In the genomic region with DNA sequence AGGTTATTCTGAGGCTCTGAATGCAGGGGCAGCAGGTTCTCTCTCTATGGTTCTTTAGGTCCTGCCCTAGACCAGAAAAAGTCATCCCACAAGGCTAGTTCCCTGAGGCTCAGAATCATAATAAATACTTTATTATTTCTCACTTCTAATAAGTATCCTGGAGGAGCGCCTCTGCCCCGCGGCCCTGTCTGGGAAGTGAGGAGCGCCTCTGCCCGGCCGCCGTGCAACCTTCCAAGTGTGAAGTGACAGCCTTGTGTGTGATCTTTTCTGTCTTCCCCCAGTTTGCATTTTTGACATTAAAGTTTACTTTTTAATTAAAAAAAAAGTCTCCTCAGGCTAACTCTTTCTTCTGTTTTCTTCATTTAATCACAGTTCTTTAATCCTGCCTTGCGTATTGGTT, we compare ENCODE assay signal across 37 cellular contexts. TPM values are rescaled to one million over a fixed set of nuclear protein-coding genes. Genes with fewer than 3 reads are reported as not detected.
"Had no signal": no experiment of that assay in that cellular context is flagged by ENCODE, and none has a peak within 500 bp of the region (broad histone marks: within the 10 kb centered on the region; RNA-seq: fewer than 3 reads in every experiment).

No MANE protein-coding gene starts in this region.

- DNase-seq: activated CD4-positive, alpha-beta memory T cell treated with anti-CD3 and anti-CD28 coated beads for 36 hours; activated CD4-positive, alpha-beta T cell treated with anti-CD3 and anti-CD28 coated beads for 36 hours; activated CD4-positive, alpha-beta T cell treated with anti-CD3 and anti-CD28 coated beads, Interleukin-2, amount 10 ng/mL, durations not matched to agents 24 days and 14 days; activated CD4-positive, CD25-positive, alpha-beta regulatory T cell; activated CD4-positive, CD25-positive, alpha-beta regulatory T cell treated with anti-CD3 and anti-CD28 coated beads, Interleukin-2, amount 50 U/mL, for 72 hours; activated CD8-positive, alpha-beta memory T cell treated with anti-CD3 and anti-CD28 coated beads, Interleukin-2, amount 10 ng/mL, durations not matched to agents 7 days and 5 days; activated CD8-positive, alpha-beta memory T cell treated with anti-CD3 and anti-CD28 coated beads, Interleukin-2, amount 50 U/mL, for 4 hours; activated CD8-positive, alpha-beta T cell treated with anti-CD3 and anti-CD28 coated beads, Interleukin-2, amount 10 ng/mL, durations not matched to agents 7 days and 5 days; activated effector memory CD4-positive, alpha-beta T cell treated with anti-CD3 and anti-CD28 coated beads, Interleukin-2, amount 50 U/mL, for 16 hours; activated naive CD4-positive, alpha-beta T cell; activated naive CD4-positive, alpha-beta T cell treated with anti-CD3 and anti-CD28 coated beads, Interleukin-2, amount 10 ng/mL, durations not matched to agents 7 days and 5 days; activated naive CD8-positive, alpha-beta T cell treated with anti-CD3 and anti-CD28 coated beads, Interleukin-2, amount 10 ng/mL, durations not matched to agents 7 days and 5 days; activated T-cell treated with anti-CD3 and anti-CD28 coated beads, Interleukin-2, amount 50 U/mL, for 1 hour; activated T-cell treated with anti-CD3 and anti-CD28 coated beads, Interleukin-2, amount 50 U/mL, for 48 hours; central memory CD4-positive, alpha-beta T cell; effector CD4-positive, alpha-beta T cell; effector memory CD8-positive, alpha-beta T cell; erythroblast; foreskin keratinocyte; gastrocnemius medialis; glutamatergic neuron; heart left ventricle; T-helper 1 cell; T-helper 17 cell; T1000; WERI-Rb-1 had no signal

- H3K36me3 Mint-ChIP-seq: activated naive CD4-positive, alpha-beta T cell treated with anti-CD3 and anti-CD28 coated beads, Interleukin-2, amount 10 ng/mL, durations not matched to agents 7 days and 5 days had no signal

- H3K4me3 Mint-ChIP-seq: activated CD4-positive, alpha-beta memory T cell treated with anti-CD3 and anti-CD28 coated beads for 36 hours; activated CD4-positive, alpha-beta T cell treated with anti-CD3 and anti-CD28 coated beads for 36 hours; activated CD4-positive, alpha-beta T cell treated with anti-CD3 and anti-CD28 coated beads, Interleukin-2, amount 10 ng/mL, durations not matched to agents 24 days and 14 days; activated CD8-positive, alpha-beta memory T cell treated with anti-CD3 and anti-CD28 coated beads, Interleukin-2, amount 10 ng/mL, durations not matched to agents 7 days and 5 days; activated CD8-positive, alpha-beta T cell treated with anti-CD3 and anti-CD28 coated beads, Interleukin-2, amount 10 ng/mL, durations not matched to agents 7 days and 5 days; activated naive CD4-positive, alpha-beta T cell treated with anti-CD3 and anti-CD28 coated beads, Interleukin-2, amount 10 ng/mL, durations not matched to agents 7 days and 5 days; activated naive CD8-positive, alpha-beta T cell treated with anti-CD3 and anti-CD28 coated beads, Interleukin-2, amount 10 ng/mL, durations not matched to agents 7 days and 5 days; activated T-helper 1 cell treated with anti-CD3 and anti-CD28 coated beads, Interleukin-12 subunit alpha, Interleukin-12 subunit beta, Interleukin-2, Interleukin-4 antibody, amounts not matched to agents 30 ng/mL and 10 ng/mL and 1 ng/mL, durations not matched to agents 14 hours and 24 hours and 36 hours; brain; dendritic cell treated with granulocyte-macrophage colony-stimulating factor and Interleukin-4, amounts not matched to agents 40 ng/mL and 50 ng/mL, for 4 days; effector memory CD8-positive, alpha-beta T cell; T-helper 17 cell; T-helper 2 cell treated with Interferon-gamma antibody and Interleukin-4, amounts not matched to agents 5 μg/mL and 100 μg/mL, for 36 hours had no signal

- H3K4me3 ChIP-seq: ascending aorta, breast epithelium, cardiac muscle cell, coronary artery, esophagus muscularis mucosa, gastrocnemius medialis, heart left ventricle had no signal

- H3K9me3 Mint-ChIP-seq: activated CD4-positive, alpha-beta memory T cell treated with anti-CD3 and anti-CD28 coated beads for 36 hours; activated CD4-positive, alpha-beta T cell treated with anti-CD3 and anti-CD28 coated beads, Interleukin-2, amount 10 ng/mL, durations not matched to agents 24 days and 14 days; activated naive CD4-positive, alpha-beta T cell treated with anti-CD3 and anti-CD28 coated beads, Interleukin-2, amount 10 ng/mL, durations not matched to agents 7 days and 5 days; activated naive CD4-positive, alpha-beta T cell treated with anti-CD3 and anti-CD28 coated beads, Interleukin-2, amount 50 U/mL, for 72 hours; activated naive CD8-positive, alpha-beta T cell treated with anti-CD3 and anti-CD28 coated beads, Interleukin-2, amount 10 ng/mL, durations not matched to agents 7 days and 5 days; activated T-helper 1 cell treated with anti-CD3 and anti-CD28 coated beads, Interleukin-12 subunit alpha, Interleukin-12 subunit beta, Interleukin-2, Interleukin-4 antibody, amounts not matched to agents 30 ng/mL and 10 ng/mL and 1 ng/mL, durations not matched to agents 14 hours and 24 hours and 36 hours; activated T-helper 2 cell treated with anti-CD3 and anti-CD28 coated beads, Interferon-gamma antibody, Interleukin-2, Interleukin-4, amounts not matched to agents 10 μg/mL and 5 μg/mL and 100 μg/mL, durations not matched to agents 14 hours and 24 hours and 36 hours; brain; dendritic cell treated with granulocyte-macrophage colony-stimulating factor and Interleukin-4, amounts not matched to agents 40 ng/mL and 50 ng/mL, for 4 days; effector memory CD8-positive, alpha-beta T cell; T-helper 2 cell treated with Interferon-gamma antibody and Interleukin-4, amounts not matched to agents 5 μg/mL and 100 μg/mL, for 36 hours had no signal

- H3K4me1 ChIP-seq: ascending aorta, breast epithelium, esophagus muscularis mucosa, foreskin keratinocyte, gastrocnemius medialis had no signal

- H3K9me3 ChIP-seq: ascending aorta, breast epithelium, esophagus muscularis mucosa, gastrocnemius medialis, heart left ventricle had no signal

- H3K36me3 ChIP-seq: ascending aorta, breast epithelium, cardiac muscle cell, esophagus muscularis mucosa, gastrocnemius medialis, heart left ventricle, WERI-Rb-1 had no signal

- H3K27me3 Mint-ChIP-seq: activated CD4-positive, alpha-beta memory T cell treated with anti-CD3 and anti-CD28 coated beads for 36 hours; activated CD4-positive, alpha-beta T cell treated with anti-CD3 and anti-CD28 coated beads for 36 hours; activated CD4-positive, alpha-beta T cell treated with anti-CD3 and anti-CD28 coated beads, Interleukin-2, amount 10 ng/mL, durations not matched to agents 24 days and 14 days; activated CD8-positive, alpha-beta memory T cell treated with anti-CD3 and anti-CD28 coated beads, Interleukin-2, amount 10 ng/mL, durations not matched to agents 7 days and 5 days; activated naive CD4-positive, alpha-beta T cell treated with anti-CD3 and anti-CD28 coated beads, Interleukin-2, amount 10 ng/mL, durations not matched to agents 7 days and 5 days; brain; dendritic cell treated with granulocyte-macrophage colony-stimulating factor and Interleukin-4, amounts not matched to agents 40 ng/mL and 50 ng/mL, for 4 days; effector memory CD8-positive, alpha-beta T cell; T-helper 17 cell had no signal

- H3K27ac ChIP-seq: ascending aorta, breast epithelium, cardiac muscle cell, coronary artery, esophagus muscularis mucosa, foreskin keratinocyte, gastrocnemius medialis, heart left ventricle, WERI-Rb-1 had no signal

- H3K4me1 Mint-ChIP-seq: brain had no signal

- ATAC-seq: activated CD4-positive, alpha-beta T cell treated with anti-CD3 and anti-CD28 coated beads for 36 hours; activated CD8-positive, alpha-beta memory T cell treated with anti-CD3 and anti-CD28 coated beads, Interleukin-2, amount 10 ng/mL, durations not matched to agents 7 days and 5 days; activated CD8-positive, alpha-beta T cell treated with anti-CD3 and anti-CD28 coated beads, Interleukin-2, amount 10 ng/mL, durations not matched to agents 7 days and 5 days; activated naive CD4-positive, alpha-beta T cell treated with anti-CD3 and anti-CD28 coated beads, Interleukin-2, amount 50 U/mL, for 72 hours; effector memory CD8-positive, alpha-beta T cell; foreskin keratinocyte; gastrocnemius medialis; heart left ventricle; T-helper 17 cell had no signal

- H3K27ac Mint-ChIP-seq: activated CD4-positive, alpha-beta memory T cell treated with anti-CD3 and anti-CD28 coated beads for 36 hours; activated CD4-positive, alpha-beta T cell treated with anti-CD3 and anti-CD28 coated beads for 36 hours; activated CD4-positive, alpha-beta T cell treated with anti-CD3 and anti-CD28 coated beads, Interleukin-2, amount 10 ng/mL, durations not matched to agents 24 days and 14 days; activated CD8-positive, alpha-beta memory T cell treated with anti-CD3 and anti-CD28 coated beads, Interleukin-2, amount 10 ng/mL, durations not matched to agents 7 days and 5 days; activated CD8-positive, alpha-beta T cell treated with anti-CD3 and anti-CD28 coated beads, Interleukin-2, amount 10 ng/mL, durations not matched to agents 7 days and 5 days; activated naive CD4-positive, alpha-beta T cell treated with anti-CD3 and anti-CD28 coated beads, Interleukin-2, amount 10 ng/mL, durations not matched to agents 7 days and 5 days; activated naive CD4-positive, alpha-beta T cell treated with anti-CD3 and anti-CD28 coated beads, Interleukin-2, amount 50 U/mL, for 72 hours; activated naive CD8-positive, alpha-beta T cell treated with anti-CD3 and anti-CD28 coated beads, Interleukin-2, amount 10 ng/mL, durations not matched to agents 7 days and 5 days; activated T-helper 1 cell treated with anti-CD3 and anti-CD28 coated beads, Interleukin-12 subunit alpha, Interleukin-12 subunit beta, Interleukin-2, Interleukin-4 antibody, amounts not matched to agents 30 ng/mL and 10 ng/mL and 1 ng/mL, durations not matched to agents 14 hours and 24 hours and 36 hours; activated T-helper 2 cell treated with anti-CD3 and anti-CD28 coated beads, Interferon-gamma antibody, Interleukin-2, Interleukin-4, amounts not matched to agents 10 μg/mL and 5 μg/mL and 100 μg/mL, durations not matched to agents 14 hours and 24 hours and 36 hours; brain; dendritic cell treated with granulocyte-macrophage colony-stimulating factor and Interleukin-4, amounts not matched to agents 40 ng/mL and 50 ng/mL, for 4 days; T-helper 17 cell; T-helper 2 cell treated with Interferon-gamma antibody and Interleukin-4, amounts not matched to agents 5 μg/mL and 100 μg/mL, for 36 hours had no signal

- H3K27me3 ChIP-seq: ascending aorta, breast epithelium, cardiac muscle cell, esophagus muscularis mucosa, foreskin keratinocyte, gastrocnemius medialis, heart left ventricle had no signal

RNA-seq across cellular contexts. Expression of a gene that starts 11.5 kb away (rescaled TPM):
- total RNA-seq: cardiac muscle cell, foreskin keratinocyte, gastrocnemius medialis had no signal
- polyA plus RNA-seq: cardiac muscle cell, foreskin keratinocyte had no signal
